Comparison of ENCODE assay signal across 34 cellular contexts in genomic region chr22:20655623-20656022, GRCh38.
"Had no signal": no experiment of that assay in that cellular context is flagged by ENCODE, and none has a peak within 500 bp of the region (broad histone marks: within the 10 kb centered on the region; RNA-seq: fewer than 3 reads in every experiment).

No MANE protein-coding gene starts in this region.

- H3K4me1 ChIP-seq: adrenal gland, ascending aorta, body of pancreas, breast epithelium had no signal

- FAIRE-seq: astrocyte, bronchial epithelial cell had no signal

- H3K4me3 ChIP-seq: adrenal gland, ascending aorta, body of pancreas, breast epithelium, cardiac muscle cell had no signal

- H3K9me3 ChIP-seq: adrenal gland, ascending aorta, body of pancreas, breast epithelium had no signal

- H3K27ac ChIP-seq: adrenal gland, ascending aorta, body of pancreas, brain microvascular endothelial cell, breast epithelium, cardiac muscle cell had no signal

- H3K27me3 ChIP-seq: adrenal gland, ascending aorta, body of pancreas, breast epithelium had no signal

- DNase-seq: activated effector memory CD4-positive, alpha-beta T cell treated with anti-CD3 and anti-CD28 coated beads, Interleukin-2, amount 50 U/mL, for 16 hours; activated effector memory CD4-positive, alpha-beta T cell treated with Interleukin-2 at 50 U/mL for 16 hours; activated gamma-delta T cell; activated gamma-delta T cell treated with Interleukin-2 at 50 U/mL for 16 hours; activated naive CD4-positive, alpha-beta T cell; activated naive CD4-positive, alpha-beta T cell treated with anti-CD3 and anti-CD28 coated beads for 36 hours; activated naive CD4-positive, alpha-beta T cell treated with anti-CD3 and anti-CD28 coated beads, Interleukin-2, amount 10 ng/mL, durations not matched to agents 7 days and 5 days; activated naive CD4-positive, alpha-beta T cell treated with anti-CD3 and anti-CD28 coated beads, Interleukin-2, amount 50 U/mL, for 16 hours; activated naive CD4-positive, alpha-beta T cell treated with Interleukin-2 at 50 U/mL for 16 hours; activated naive CD8-positive, alpha-beta T cell treated with anti-CD3 and anti-CD28 coated beads for 36 hours; activated naive CD8-positive, alpha-beta T cell treated with anti-CD3 and anti-CD28 coated beads, Interleukin-2, amount 10 ng/mL, durations not matched to agents 7 days and 5 days; activated naive CD8-positive, alpha-beta T cell treated with anti-CD3 and anti-CD28 coated beads, Interleukin-2, amount 50 U/mL, for 24 hours; activated T-cell treated with anti-CD3 and anti-CD28 coated beads, Interleukin-2, amount 50 U/mL, for 1 hour; activated T-cell treated with anti-CD3 and anti-CD28 coated beads, Interleukin-2, amount 50 U/mL, for 24 hours; activated T-cell treated with anti-CD3 and anti-CD28 coated beads, Interleukin-2, amount 50 U/mL, for 4 hours; activated T-cell treated with anti-CD3 and anti-CD28 coated beads, Interleukin-2, amount 50 U/mL, for 48 hours; activated T-cell treated with anti-CD3 and anti-CD28 coated beads, Interleukin-2, amount 50 U/mL, for 72 hours; adrenal gland; amniotic stem cell; amygdala; anterior cingulate cortex; aorta; body of pancreas; brain microvascular endothelial cell; caudate nucleus; central memory CD4-positive, alpha-beta T cell; cerebellar nuclear complex had no signal

- H3K36me3 ChIP-seq: adrenal gland, ascending aorta, brain microvascular endothelial cell, breast epithelium, cardiac muscle cell had no signal

- ATAC-seq: activated naive CD4-positive, alpha-beta T cell treated with anti-CD3 and anti-CD28 coated beads, Interleukin-2, amount 50 U/mL, for 72 hours; activated naive CD8-positive, alpha-beta T cell treated with anti-CD3 and anti-CD28 coated beads, Interleukin-2, amount 50 U/mL, for 24 hours; activated T-cell treated with anti-CD3 and anti-CD28 coated beads, Interleukin-2, amount 50 U/mL, for 4 hours; activated T-cell treated with anti-CD3 and anti-CD28 coated beads, Interleukin-2, amount 50 U/mL, for 72 hours; activated T-helper 17 cell treated with anti-CD3 and anti-CD28 coated beads, Interleukin-2, amount 50 U/mL, for 72 hours; body of pancreas had no signal
